ENCODE assay signal across 1 cellular context in the genomic region with DNA sequence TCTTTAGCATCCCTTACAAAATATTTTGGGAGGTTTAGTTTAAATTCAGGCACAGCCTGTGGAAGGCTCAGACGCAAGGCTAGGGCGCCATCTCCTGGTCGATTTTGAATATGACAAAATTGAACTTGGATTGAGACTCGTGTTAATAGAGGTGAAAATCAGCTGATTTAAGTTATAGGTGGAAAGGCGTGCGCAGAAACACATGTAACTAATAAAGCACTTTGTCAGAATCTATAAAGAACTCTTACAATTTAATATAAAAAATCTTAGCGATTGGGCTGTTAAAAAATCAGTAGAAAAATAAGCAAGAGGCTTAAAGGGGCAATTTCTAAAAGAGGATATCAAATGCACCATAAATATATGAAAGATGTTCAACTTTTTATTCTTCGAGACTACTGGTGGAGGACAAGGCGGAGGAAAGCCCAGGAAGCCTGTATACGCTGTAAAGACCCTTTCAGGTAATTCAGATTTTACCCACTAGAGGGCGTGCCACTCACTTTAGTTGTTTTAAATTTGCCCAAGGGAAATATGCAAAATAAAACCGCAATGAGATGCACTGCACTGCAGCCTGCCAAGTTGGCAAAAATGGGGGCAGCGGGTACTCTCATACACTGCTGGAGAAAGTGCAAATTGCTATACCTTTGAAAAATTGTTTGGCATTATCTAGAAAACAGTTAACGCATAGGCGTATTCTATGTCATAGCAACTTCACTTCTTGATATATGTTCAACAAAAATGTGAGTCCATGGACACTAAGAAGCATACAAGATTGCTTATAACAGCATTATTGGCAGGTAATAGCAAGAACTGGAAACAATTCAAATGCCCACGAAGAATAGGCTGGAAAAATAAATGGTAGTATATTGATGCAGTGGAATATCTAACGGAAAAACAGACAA.
A peak's percentile ranks its signal among the peaks of the same experiment; 100 is the strongest.
TF ChIP-seq lines count a peak whose summit lies in the region.

No MANE protein-coding gene starts in this region.

TF ChIP-seq in HEK293, 187 proteins besides CTCF, POLR2A, EP300 and RAD21 (continued from another document and continues in another):
- TF ChIP-seq ZNF654 (tag by site-specific recombination; IDR thresholded peaks at IDR 0.05; ENCODE audit: low read depth), result peak; percentile 71
- TF ChIP-seq ZNF2 (tag by site-specific recombination; IDR thresholded peaks at IDR 0.05), result no peak
- TF ChIP-seq ZNF10 (tag by site-specific recombination; IDR thresholded peaks at IDR 0.05), result no peak; the same call in 1 of the 2 replicates
- no peak for TF ChIP-seq ZNF623 (tag by site-specific recombination; IDR thresholded peaks at IDR 0.05)
- no peak for TF ChIP-seq ZBTB17 (tag by site-specific recombination; IDR thresholded peaks at IDR 0.05)
- no peak for TF ChIP-seq OSR2 (tag by site-specific recombination; IDR thresholded peaks at IDR 0.05)
- TF ChIP-seq ZNF211 (tag by site-specific recombination; IDR thresholded peaks at IDR 0.05; ENCODE audit: low read depth), result no peak
- TF ChIP-seq WT1 (tag by site-specific recombination; IDR thresholded peaks at IDR 0.05), result no peak
- TF ChIP-seq ZNF366 (tag by site-specific recombination; conservative IDR thresholded peaks at IDR 0.05), result no peak
- no peak for TF ChIP-seq ZNF785 (tag by site-specific recombination; IDR thresholded peaks at IDR 0.05)
- TF ChIP-seq, protein P1, sequence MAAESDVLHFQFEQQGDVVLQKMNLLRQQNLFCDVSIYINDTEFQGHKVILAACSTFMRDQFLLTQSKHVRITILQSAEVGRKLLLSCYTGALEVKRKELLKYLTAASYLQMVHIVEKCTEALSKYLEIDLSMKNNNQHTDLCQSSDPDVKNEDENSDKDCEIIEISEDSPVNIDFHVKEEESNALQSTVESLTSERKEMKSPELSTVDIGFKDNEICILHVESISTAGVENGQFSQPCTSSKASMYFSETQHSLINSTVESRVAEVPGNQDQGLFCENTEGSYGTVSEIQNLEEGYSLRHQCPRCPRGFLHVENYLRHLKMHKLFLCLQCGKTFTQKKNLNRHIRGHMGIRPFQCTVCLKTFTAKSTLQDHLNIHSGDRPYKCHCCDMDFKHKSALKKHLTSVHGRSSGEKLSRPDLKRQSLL (tag by site-specific recombination; IDR thresholded peaks at IDR 0.05), result no peak
- no peak for TF ChIP-seq ZNF214 (tag by site-specific recombination; IDR thresholded peaks at IDR 0.05; ENCODE audit: borderline replicate concordance)
- TF ChIP-seq ZBTB8A (tag by site-specific recombination; IDR thresholded peaks at IDR 0.05), result no peak
- TF ChIP-seq ZNF658 (tag by site-specific recombination; IDR thresholded peaks at IDR 0.05), result no peak
- no peak for TF ChIP-seq HOXA7 (CRISPR knock-in tag; IDR thresholded peaks at IDR 0.05; ENCODE audit: borderline replicate concordance)
- no peak for TF ChIP-seq ZNF16 (tag by site-specific recombination; IDR thresholded peaks at IDR 0.05; ENCODE audit: low read depth)
- TF ChIP-seq ZNF76 (tag by site-specific recombination; IDR thresholded peaks at IDR 0.05; ENCODE audit: borderline replicate concordance, low read depth), result peak; percentile 34; the same call in 1 of the 2 replicates
- TF ChIP-seq ZNF184 (tag by site-specific recombination; IDR thresholded peaks at IDR 0.05), result no peak
- no peak for TF ChIP-seq ZSCAN16 (tag by site-specific recombination; IDR thresholded peaks at IDR 0.05)
- TF ChIP-seq ZNF133 (tag by site-specific recombination; IDR thresholded peaks at IDR 0.05), result no peak
- TF ChIP-seq ZNF174 (tag by site-specific recombination; IDR thresholded peaks at IDR 0.05), result no peak
- no peak for TF ChIP-seq KLF9 (tag by site-specific recombination; IDR thresholded peaks at IDR 0.05; ENCODE audit: low read depth)
- TF ChIP-seq, protein P2, sequence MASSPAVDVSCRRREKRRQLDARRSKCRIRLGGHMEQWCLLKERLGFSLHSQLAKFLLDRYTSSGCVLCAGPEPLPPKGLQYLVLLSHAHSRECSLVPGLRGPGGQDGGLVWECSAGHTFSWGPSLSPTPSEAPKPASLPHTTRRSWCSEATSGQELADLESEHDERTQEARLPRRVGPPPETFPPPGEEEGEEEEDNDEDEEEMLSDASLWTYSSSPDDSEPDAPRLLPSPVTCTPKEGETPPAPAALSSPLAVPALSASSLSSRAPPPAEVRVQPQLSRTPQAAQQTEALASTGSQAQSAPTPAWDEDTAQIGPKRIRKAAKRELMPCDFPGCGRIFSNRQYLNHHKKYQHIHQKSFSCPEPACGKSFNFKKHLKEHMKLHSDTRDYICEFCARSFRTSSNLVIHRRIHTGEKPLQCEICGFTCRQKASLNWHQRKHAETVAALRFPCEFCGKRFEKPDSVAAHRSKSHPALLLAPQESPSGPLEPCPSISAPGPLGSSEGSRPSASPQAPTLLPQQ (tag by site-specific recombination; IDR thresholded peaks at IDR 0.05), result 0 out of 2 replicates have a peak, but pooled peaks have one; percentile 21
- TF ChIP-seq ZNF311 (tag by site-specific recombination; IDR thresholded peaks at IDR 0.05; ENCODE audit: borderline replicate concordance), result no peak
- TF ChIP-seq ZNF768 (tag by site-specific recombination; IDR thresholded peaks at IDR 0.05), result no peak
- no peak for TF ChIP-seq ZNF521 (tag by site-specific recombination; IDR thresholded peaks at IDR 0.05)
- TF ChIP-seq ZNF239 (tag by site-specific recombination; IDR thresholded peaks at IDR 0.05), result no peak
- TF ChIP-seq REPIN1 (tag by site-specific recombination; IDR thresholded peaks at IDR 0.05; ENCODE audit: low read depth), result no peak
- TF ChIP-seq ZNF548 (tag by site-specific recombination; IDR thresholded peaks at IDR 0.05), result no peak
- TF ChIP-seq ZNF660 (tag by site-specific recombination; IDR thresholded peaks at IDR 0.05), result peak; percentile 43; the same call in 1 of the 2 replicates
- no peak for TF ChIP-seq SP2 (tag by site-specific recombination; IDR thresholded peaks at IDR 0.05)
- TF ChIP-seq ZNF223 (tag by site-specific recombination; IDR thresholded peaks at IDR 0.05), result no peak
- TF ChIP-seq ZNF280C (tag by site-specific recombination; IDR thresholded peaks at IDR 0.05), result no peak
- TF ChIP-seq, protein P3, sequence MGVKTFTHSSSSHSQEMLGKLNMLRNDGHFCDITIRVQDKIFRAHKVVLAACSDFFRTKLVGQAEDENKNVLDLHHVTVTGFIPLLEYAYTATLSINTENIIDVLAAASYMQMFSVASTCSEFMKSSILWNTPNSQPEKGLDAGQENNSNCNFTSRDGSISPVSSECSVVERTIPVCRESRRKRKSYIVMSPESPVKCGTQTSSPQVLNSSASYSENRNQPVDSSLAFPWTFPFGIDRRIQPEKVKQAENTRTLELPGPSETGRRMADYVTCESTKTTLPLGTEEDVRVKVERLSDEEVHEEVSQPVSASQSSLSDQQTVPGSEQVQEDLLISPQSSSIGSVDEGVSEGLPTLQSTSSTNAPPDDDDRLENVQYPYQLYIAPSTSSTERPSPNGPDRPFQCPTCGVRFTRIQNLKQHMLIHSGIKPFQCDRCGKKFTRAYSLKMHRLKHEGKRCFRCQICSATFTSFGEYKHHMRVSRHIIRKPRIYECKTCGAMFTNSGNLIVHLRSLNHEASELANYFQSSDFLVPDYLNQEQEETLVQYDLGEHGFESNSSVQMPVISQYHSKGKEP (tag by site-specific recombination; IDR thresholded peaks at IDR 0.05), result peak; percentile 96
- no peak for TF ChIP-seq ZFP41 (tag by site-specific recombination; IDR thresholded peaks at IDR 0.05; ENCODE audit: borderline replicate concordance)
- TF ChIP-seq GLIS1 (tag by site-specific recombination; IDR thresholded peaks at IDR 0.05), result no peak
- TF ChIP-seq HOXC10 (CRISPR knock-in tag; IDR thresholded peaks at IDR 0.05), result no peak
- TF ChIP-seq ZNF169 (tag by site-specific recombination; IDR thresholded peaks at IDR 0.05), result no peak
- no peak for TF ChIP-seq GLIS2 (tag by site-specific recombination; IDR thresholded peaks at IDR 0.05)
- TF ChIP-seq ZNF585B (tag by site-specific recombination; IDR thresholded peaks at IDR 0.05), result no peak
- peak; percentile 80 for TF ChIP-seq ZNF335 (tag by site-specific recombination; conservative IDR thresholded peaks at IDR 0.05)
- TF ChIP-seq, protein P4, sequence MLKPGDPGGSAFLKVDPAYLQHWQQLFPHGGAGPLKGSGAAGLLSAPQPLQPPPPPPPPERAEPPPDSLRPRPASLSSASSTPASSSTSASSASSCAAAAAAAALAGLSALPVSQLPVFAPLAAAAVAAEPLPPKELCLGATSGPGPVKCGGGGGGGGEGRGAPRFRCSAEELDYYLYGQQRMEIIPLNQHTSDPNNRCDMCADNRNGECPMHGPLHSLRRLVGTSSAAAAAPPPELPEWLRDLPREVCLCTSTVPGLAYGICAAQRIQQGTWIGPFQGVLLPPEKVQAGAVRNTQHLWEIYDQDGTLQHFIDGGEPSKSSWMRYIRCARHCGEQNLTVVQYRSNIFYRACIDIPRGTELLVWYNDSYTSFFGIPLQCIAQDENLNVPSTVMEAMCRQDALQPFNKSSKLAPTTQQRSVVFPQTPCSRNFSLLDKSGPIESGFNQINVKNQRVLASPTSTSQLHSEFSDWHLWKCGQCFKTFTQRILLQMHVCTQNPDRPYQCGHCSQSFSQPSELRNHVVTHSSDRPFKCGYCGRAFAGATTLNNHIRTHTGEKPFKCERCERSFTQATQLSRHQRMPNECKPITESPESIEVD (tag by site-specific recombination; IDR thresholded peaks at IDR 0.05), result no peak
- no peak for TF ChIP-seq ZNF626 (tag by site-specific recombination; IDR thresholded peaks at IDR 0.05)
- TF ChIP-seq KLF10 (tag by site-specific recombination; IDR thresholded peaks at IDR 0.05), result peak; percentile 37; the same call in 1 of the 2 replicates
- TF ChIP-seq ZBTB7A (tag by site-specific recombination; IDR thresholded peaks at IDR 0.05; ENCODE audit: low read depth), result no peak
- peak; percentile 15; the same call in 1 of the 2 replicates for TF ChIP-seq ZEB2 (tag by site-specific recombination; IDR thresholded peaks at IDR 0.05)
- TF ChIP-seq ZNF394 (tag by site-specific recombination; IDR thresholded peaks at IDR 0.05; ENCODE audit: borderline replicate concordance), result no peak
- no peak for TF ChIP-seq INSM2 (tag by site-specific recombination; IDR thresholded peaks at IDR 0.05)
- TF ChIP-seq ZNF501 (tag by site-specific recombination; IDR thresholded peaks at IDR 0.05), result no peak
- TF ChIP-seq, protein P5, sequence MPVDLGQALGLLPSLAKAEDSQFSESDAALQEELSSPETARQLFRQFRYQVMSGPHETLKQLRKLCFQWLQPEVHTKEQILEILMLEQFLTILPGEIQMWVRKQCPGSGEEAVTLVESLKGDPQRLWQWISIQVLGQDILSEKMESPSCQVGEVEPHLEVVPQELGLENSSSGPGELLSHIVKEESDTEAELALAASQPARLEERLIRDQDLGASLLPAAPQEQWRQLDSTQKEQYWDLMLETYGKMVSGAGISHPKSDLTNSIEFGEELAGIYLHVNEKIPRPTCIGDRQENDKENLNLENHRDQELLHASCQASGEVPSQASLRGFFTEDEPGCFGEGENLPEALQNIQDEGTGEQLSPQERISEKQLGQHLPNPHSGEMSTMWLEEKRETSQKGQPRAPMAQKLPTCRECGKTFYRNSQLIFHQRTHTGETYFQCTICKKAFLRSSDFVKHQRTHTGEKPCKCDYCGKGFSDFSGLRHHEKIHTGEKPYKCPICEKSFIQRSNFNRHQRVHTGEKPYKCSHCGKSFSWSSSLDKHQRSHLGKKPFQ (tag by site-specific recombination; IDR thresholded peaks at IDR 0.05), result no peak
- TF ChIP-seq ZNF776 (tag by site-specific recombination; IDR thresholded peaks at IDR 0.05; ENCODE audit: borderline replicate concordance), result no peak
- TF ChIP-seq ZNF138 (tag by site-specific recombination; IDR thresholded peaks at IDR 0.05; ENCODE audit: borderline replicate concordance), result no peak
- TF ChIP-seq ZNF701 (tag by site-specific recombination; IDR thresholded peaks at IDR 0.05), result no peak
- TF ChIP-seq KLF7 (tag by site-specific recombination; IDR thresholded peaks at IDR 0.05; ENCODE audit: borderline replicate concordance), result no peak
- no peak for TF ChIP-seq ZNF146 (tag by site-specific recombination; IDR thresholded peaks at IDR 0.05)
- no peak for TF ChIP-seq OVOL3 (tag by site-specific recombination; IDR thresholded peaks at IDR 0.05)
- no peak for TF ChIP-seq ZNF266 (tag by site-specific recombination; IDR thresholded peaks at IDR 0.05; ENCODE audit: low read depth)
- TF ChIP-seq ZNF391 (tag by site-specific recombination; IDR thresholded peaks at IDR 0.05; ENCODE audit: borderline replicate concordance, low read depth), result no peak
- no peak for TF ChIP-seq ZNF670 (tag by site-specific recombination; IDR thresholded peaks at IDR 0.05; ENCODE audit: low read depth)
- no peak for TF ChIP-seq BCL11B (tag by site-specific recombination; IDR thresholded peaks at IDR 0.05; ENCODE audit: low read depth)
- TF ChIP-seq ZNF777 (tag by site-specific recombination; IDR thresholded peaks at IDR 0.05; ENCODE audit: borderline replicate concordance), result no peak
- no peak for TF ChIP-seq ZNF530 (tag by site-specific recombination; IDR thresholded peaks at IDR 0.05; ENCODE audit: low read depth)
